Comparison of ENCODE assay signal across 17 cellular contexts in the genomic region with DNA sequence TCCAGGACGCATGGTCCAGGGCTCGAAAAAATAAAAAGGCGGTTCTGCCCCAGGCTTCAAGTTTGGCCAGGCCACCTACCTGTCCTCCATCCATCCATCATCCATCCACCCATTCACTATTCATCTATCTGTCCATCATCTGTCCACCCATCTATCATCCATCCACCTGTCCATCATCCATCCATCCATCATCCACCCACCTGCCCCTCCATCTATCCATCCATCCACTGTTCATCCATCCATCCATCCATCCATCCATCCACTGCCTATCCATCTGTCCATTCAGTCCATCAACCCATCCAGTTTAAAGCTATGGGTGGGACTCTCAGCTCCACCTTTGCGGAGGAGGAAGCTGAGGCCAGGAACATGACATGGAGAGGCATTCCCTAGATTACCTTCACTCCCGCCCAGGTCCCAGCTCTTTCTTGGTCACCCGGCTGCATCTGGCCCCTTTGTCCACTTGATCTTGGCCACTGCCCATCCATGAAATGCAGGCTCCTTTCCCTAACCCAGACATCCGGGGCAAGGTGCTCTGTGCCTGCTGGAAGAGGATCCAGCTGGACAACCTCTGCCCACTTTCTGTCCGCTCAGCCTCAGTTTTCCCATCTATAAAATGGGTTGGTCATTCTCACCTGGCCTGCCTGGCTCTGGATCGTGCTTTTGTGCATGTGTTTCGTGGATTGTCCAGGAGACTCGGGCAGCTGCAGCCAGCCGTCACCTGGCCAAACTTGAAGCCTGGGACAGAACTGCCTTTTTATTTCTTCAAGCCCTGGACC.
A peak's percentile ranks its signal among the peaks of the same experiment; 100 is the strongest.
DNase-seq lines count a peak whose midpoint lies in the region; ATAC-seq, FAIRE-seq and TF ChIP-seq lines count a peak whose summit lies in the region.
"Had no signal": no experiment of that assay in that cellular context is flagged by ENCODE, and none has a peak within 500 bp of the region (broad histone marks: within the 10 kb centered on the region; RNA-seq: fewer than 3 reads in every experiment).

No MANE protein-coding gene starts in this region.

- in situ Hi-C loops in GM12878 (cut with MboI): no loop called here

- H3K9ac ChIP-seq in SK-N-SH (no peak overlapping the region), GM12878 (ENCODE audit: control insufficient read depth, insufficient read depth, low read length) (no peak overlapping the region), mesenchymal stem cell (ENCODE audit: low read length) (no peak overlapping the region)
- H3K9ac ChIP-seq: BLaER1 had no signal

- RAD21 ChIA-PET in GM12878 (lab: Charles Lee; ENCODE audit: unreplicated experiment): interaction anchor here (0.9 kb wide), 1 partner anchor 368 kb away, joined by 3 read pairs; no protein-coding TSS in a partner anchor

- TF ChIP-seq CTCF in SK-N-SH (IDR thresholded peaks at IDR 0.05): no peak
- TF ChIP-seq CTCF in GM12878 (IDR thresholded peaks at IDR 0.05 in 2 of 3, conservative IDR thresholded peaks at IDR 0.05 in 1 of 3; ENCODE audit: control insufficient read depth in 2 of 3, extremely low read depth in 1 of 3, insufficient read depth in 1 of 3, low read depth in 3 of 3, low read length in 3 of 3): no peak
- no peak for TF ChIP-seq CTCF in left ventricle myocardium inferior (IDR thresholded peaks at IDR 0.05; ENCODE audit: borderline replicate concordance)
- TF ChIP-seq CTCF in A673 (conservative IDR thresholded peaks at IDR 0.05; ENCODE audit: low read depth, low read length): no peak
- TF ChIP-seq CTCF in activated CD8-positive, alpha-beta T cell treated with anti-CD3 and anti-CD28 coated beads for 36 hours (IDR thresholded peaks at IDR 0.05): no peak

- H3K9me3 ChIP-seq in SK-N-SH (no peaks in the 10 kb centered on the region), GM12878 (replicated peaks; ENCODE audit: control insufficient read depth, insufficient read depth, low read length) (no peaks in the 10 kb centered on the region; the same call in 2 of the 3 replicates), mesenchymal stem cell (ENCODE audit: control insufficient read depth, low read length) (no peaks in the 10 kb centered on the region), left ventricle myocardium inferior (replicated peaks) (no peaks in the 10 kb centered on the region), A673 (ENCODE audit: low read depth, low read length, poor library complexity, severe bottlenecking) (no peaks in the 10 kb centered on the region)

- no peaks in the 10 kb centered on the region for H3K36me3 ChIP-seq in SK-N-SH (replicated peaks in 1 of 2; ENCODE audit: control insufficient read depth in 1 of 2, insufficient read depth in 2 of 2, low read length in 1 of 2)
- H3K36me3 ChIP-seq in GM12878 (ENCODE audit: control insufficient read depth in 2 of 2, insufficient read depth in 2 of 2, low read length in 1 of 2): no peaks in the 10 kb centered on the region
- no peaks in the 10 kb centered on the region for H3K36me3 ChIP-seq in mesenchymal stem cell (ENCODE audit: control insufficient read depth in 1 of 2, insufficient read depth in 2 of 2, low read depth in 1 of 2, low read length in 2 of 2)
- no peaks in the 10 kb centered on the region for H3K36me3 ChIP-seq in left ventricle myocardium inferior
- no peaks in the 10 kb centered on the region for H3K36me3 ChIP-seq in A673 (ENCODE audit: insufficient read depth, low read length, poor library complexity, severe bottlenecking)
- H3K36me3 ChIP-seq: BLaER1 had no signal

- no peak overlapping the region for H3K23ac ChIP-seq in mesenchymal stem cell (ENCODE audit: low read length in 2 of 2)

- no peak overlapping the region for H4K91ac ChIP-seq in mesenchymal stem cell (ENCODE audit: low read length)

- H2AFZ ChIP-seq in SK-N-SH (ENCODE audit: low read depth): no peak overlapping the region
- H2AFZ ChIP-seq in GM12878 (ENCODE audit: control insufficient read depth, low read depth, low read length): no peak overlapping the region
- H2AFZ ChIP-seq in mesenchymal stem cell (ENCODE audit: low read depth, low read length): no peak overlapping the region

- no peaks in the 10 kb centered on the region for H3K27me3 ChIP-seq in SK-N-SH (ENCODE audit: insufficient read depth)
- no peaks in the 10 kb centered on the region; a peak in 3 of 4 replicates for H3K27me3 ChIP-seq in GM12878 (replicated peaks in 1 of 2; ENCODE audit: control insufficient read depth in 2 of 2, insufficient read depth in 2 of 2, low read length in 1 of 2)
- H3K27me3 ChIP-seq in mesenchymal stem cell (ENCODE audit: control insufficient read depth in 1 of 2, insufficient read depth in 1 of 2, low read length in 2 of 2): no peaks in the 10 kb centered on the region
- no peaks in the 10 kb centered on the region for H3K27me3 ChIP-seq in left ventricle myocardium inferior (ENCODE audit: low read depth)
- H3K27me3 ChIP-seq in A673 (replicated peaks; ENCODE audit: insufficient read depth, low read depth, low read length, poor library complexity): no peaks in the 10 kb centered on the region
- H3K27me3 ChIP-seq: BLaER1 had no signal

- H3K27me3 Mint-ChIP-seq in activated CD8-positive, alpha-beta T cell treated with anti-CD3 and anti-CD28 coated beads for 36 hours: peaks cover 2% of the 10 kb centered on the region
- H3K27me3 Mint-ChIP-seq: CD4-positive, CD25-positive, alpha-beta regulatory T cell had no signal

- H4K8ac ChIP-seq in mesenchymal stem cell (ENCODE audit: low read length): no peak overlapping the region

- DNase-seq in SK-N-SH (no peak), GM12878 (ENCODE audit: low read depth, low spot score) (no peak), mesenchymal stem cell (no peak), left ventricle myocardium inferior (no peak), A673 (ENCODE audit: low spot score) (no peak), NK-92 (lab: John Stamatoyannopoulos, UW; ENCODE audit: unreplicated experiment) (no peak)
- no peak for DNase-seq in activated CD8-positive, alpha-beta T cell treated with anti-CD3 and anti-CD28 coated beads for 36 hours
- DNase-seq: AML-193; CD4-positive, CD25-positive, alpha-beta regulatory T cell; DMS53; GF-D8; H7; KG1 had no signal

- H3K14ac ChIP-seq in mesenchymal stem cell (ENCODE audit: low read length in 2 of 2): no peak overlapping the region

- H3K4me1 ChIP-seq in SK-N-SH (ENCODE audit: control insufficient read depth in 1 of 2, insufficient read depth in 2 of 2, low read depth in 1 of 2, low read length in 1 of 2) (peaks cover 13 to 59% of the 10 kb centered on the region in 2 experiments; a peak in 2 of 4 replicates), GM12878 (ENCODE audit: control insufficient read depth, insufficient read depth, low read length) (no peaks in the 10 kb centered on the region), mesenchymal stem cell (ENCODE audit: control insufficient read depth, insufficient read depth, low read depth, low read length) (peaks cover 12% of the 10 kb centered on the region), left ventricle myocardium inferior (peaks cover 23% of the 10 kb centered on the region), A673 (ENCODE audit: insufficient read depth, low read length, poor library complexity, severe bottlenecking) (peaks cover 38% of the 10 kb centered on the region)

- no peak overlapping the region for H2BK5ac ChIP-seq in mesenchymal stem cell (ENCODE audit: low read depth, low read length, poor library complexity, severe bottlenecking)

- POLR2A ChIA-PET in SK-N-SH (lab: Yijun Ruan, JAX) (interaction anchor here (0.6 to 2.4 kb wide), 11 partner anchors 12 to 522 kb away, joined by 3 to 8 read pairs (median 5); no protein-coding TSS in a partner anchor), GM12878 (lab: Charles Lee) (no interaction called here), A673 (lab: Charles Lee; ENCODE audit: low non-redundant PET) (no interaction called here)
- POLR2A ChIA-PET in activated CD8-positive, alpha-beta T cell treated with anti-CD3 and anti-CD28 coated beads for 36 hours (lab: Charles Lee): no interaction called here

- no peaks in the 10 kb centered on the region for H3K9me2 ChIP-seq in SK-N-SH

- TF ChIP-seq EP300 in SK-N-SH (IDR thresholded peaks at IDR 0.05; ENCODE audit: borderline replicate concordance in 1 of 2, low read depth in 1 of 2, low read length in 1 of 2): no peak
- TF ChIP-seq EP300 in GM12878 (IDR thresholded peaks at IDR 0.05; ENCODE audit: borderline replicate concordance in 1 of 2, control insufficient read depth in 1 of 2, low read depth in 2 of 2, low read length in 2 of 2): no peak

- no peaks in the 10 kb centered on the region for H3K4me1 Mint-ChIP-seq in activated CD8-positive, alpha-beta T cell treated with anti-CD3 and anti-CD28 coated beads for 36 hours (ENCODE audit: low read depth)

- no peak for TF ChIP-seq POLR2A in GM12878 (IDR thresholded peaks at IDR 0.05; ENCODE audit: low read depth, low read length)

- ATAC-seq in SK-N-SH treated with all-trans-retinoic acid at 6 μM for 48 hours (no peak), GM12878 (no peak)
- no peak for ATAC-seq in activated CD8-positive, alpha-beta T cell treated with anti-CD3 and anti-CD28 coated beads for 36 hours

- SMC1A ChIA-PET in GM12878 (lab: Charles Lee; ENCODE audit: uncharacterized antibody, unreplicated experiment): no interaction called here

- H2BK15ac ChIP-seq in mesenchymal stem cell (ENCODE audit: low read depth, poor library complexity, severe bottlenecking): no peak overlapping the region

- intact Hi-C loops in GM12878 (cut with micrococcal nuclease; ENCODE audit: unreplicated experiment) (no loop called here), left ventricle myocardium inferior (cut with micrococcal nuclease) (no loop called here), A673 (cut with micrococcal nuclease; ENCODE audit: unreplicated experiment) (no loop called here)
- intact Hi-C loops in activated CD8-positive, alpha-beta T cell treated with anti-CD3 and anti-CD28 coated beads for 36 hours (cut with micrococcal nuclease): no loop called here

- peak overlapping the region; percentile 7 to 87 for H2BK12ac ChIP-seq in mesenchymal stem cell (ENCODE audit: low read length in 2 of 2)

- peak overlapping the region in 1 of 2 experiments; percentile 32 for H3K4ac ChIP-seq in mesenchymal stem cell (ENCODE audit: low read depth in 1 of 2, low read length in 2 of 2)

- no peak overlapping the region for H2BK120ac ChIP-seq in mesenchymal stem cell (ENCODE audit: low read depth, low read length)

- FAIRE-seq in GM12878 (lab: Jason Lieb, UNC): no peak
- FAIRE-seq: GM18507 had no signal

- peak overlapping the region in 1 of 2 experiments; percentile 21 for H3K18ac ChIP-seq in mesenchymal stem cell (ENCODE audit: low read depth in 1 of 2, low read length in 2 of 2)

- no peaks in the 10 kb centered on the region for H3K36me3 Mint-ChIP-seq in activated CD8-positive, alpha-beta T cell treated with anti-CD3 and anti-CD28 coated beads for 36 hours (ENCODE audit: low read depth)
- H3K36me3 Mint-ChIP-seq: CD4-positive, CD25-positive, alpha-beta regulatory T cell had no signal

- H3K4me2 ChIP-seq in SK-N-SH (no peak overlapping the region), GM12878 (ENCODE audit: control insufficient read depth, insufficient read depth) (no peak overlapping the region), mesenchymal stem cell (ENCODE audit: low read length, poor library complexity, severe bottlenecking) (no peak overlapping the region)
- H3K4me2 ChIP-seq: BLaER1 had no signal

- H3K4me3 Mint-ChIP-seq in activated CD8-positive, alpha-beta T cell treated with anti-CD3 and anti-CD28 coated beads for 36 hours: no peak overlapping the region
- H3K4me3 Mint-ChIP-seq: CD4-positive, CD25-positive, alpha-beta regulatory T cell had no signal

- H3K9me3 Mint-ChIP-seq in activated CD8-positive, alpha-beta T cell treated with anti-CD3 and anti-CD28 coated beads for 36 hours: peaks cover 5% of the 10 kb centered on the region

- H3K79me2 ChIP-seq in SK-N-SH (ENCODE audit: insufficient read depth) (no peaks in the 10 kb centered on the region), GM12878 (ENCODE audit: control insufficient read depth, insufficient read depth, low read length) (no peaks in the 10 kb centered on the region)

- 92% methylated on average over 12 of the region's 12 CpGs for WGBS in SK-N-SH (ENCODE audit: low lambda C conversion rate)
- WGBS in GM12878 (ENCODE audit: insufficient coverage, insufficient replicate concordance, low lambda C conversion rate, missing lambda C conversion rate): 28% methylated on average over 12 of the region's 12 CpGs
- WGBS in mesenchymal stem cell: 97% methylated on average over 12 of the region's 12 CpGs

- BruUV-seq in GM12878 (replicated peaks; lab: Mats Ljungman, UMichigan): no TSS peak
- no TSS peak for BruUV-seq in A673 (replicated peaks; lab: Mats Ljungman, UMichigan)

- no peak overlapping the region for H3K27ac Mint-ChIP-seq in activated CD8-positive, alpha-beta T cell treated with anti-CD3 and anti-CD28 coated beads for 36 hours

- H2AK5ac ChIP-seq in mesenchymal stem cell (ENCODE audit: low read length, severe bottlenecking): no peak overlapping the region

- CTCF ChIA-PET in SK-N-SH (lab: Yijun Ruan, JAX): interaction anchor here (0.6 to 6.2 kb wide), 37 partner anchors 10 to 275 kb away, joined by 3 to 37 read pairs (median 5); no protein-coding TSS in a partner anchor
- CTCF ChIA-PET in GM12878 (lab: Yijun Ruan, JAX): interaction anchor here (1.4 kb wide), 1 partner anchor 73 kb away, joined by 3 read pairs; no protein-coding TSS in a partner anchor
- CTCF ChIA-PET in A673 (lab: Charles Lee): interaction anchor here (1.0 kb wide), 1 partner anchor 268 kb away, joined by 3 read pairs; no protein-coding TSS in a partner anchor
- CTCF ChIA-PET in activated CD8-positive, alpha-beta T cell treated with anti-CD3 and anti-CD28 coated beads for 36 hours (lab: Charles Lee): interaction anchor here (1.0 to 1.9 kb wide), 4 partner anchors 13 to 45 kb away, joined by 3 to 8 read pairs (median 3); no protein-coding TSS in a partner anchor

- peaks cover 22% of the 10 kb centered on the region for H3K79me1 ChIP-seq in mesenchymal stem cell (replicated peaks; ENCODE audit: low read length, poor library complexity, severe bottlenecking)

- no peak for TF ChIP-seq RAD21 in SK-N-SH (IDR thresholded peaks at IDR 0.05; ENCODE audit: low read length)
- TF ChIP-seq RAD21 in GM12878 (IDR thresholded peaks at IDR 0.05; ENCODE audit: insufficient read depth, low read depth, low read length): no peak

- H3K4me3 ChIP-seq in SK-N-SH (ENCODE audit: low read depth in 2 of 2, low read length in 1 of 2): no peak overlapping the region
- H3K4me3 ChIP-seq in GM12878: no peak overlapping the region
- H3K4me3 ChIP-seq in mesenchymal stem cell (ENCODE audit: insufficient read depth in 1 of 2, low read depth in 1 of 2, low read length in 2 of 2): no peak overlapping the region
- H3K4me3 ChIP-seq in left ventricle myocardium inferior: no peak overlapping the region
- no peak overlapping the region for H3K4me3 ChIP-seq in A673 (ENCODE audit: low read depth, low read length, poor library complexity, severe bottlenecking)
- H3K4me3 ChIP-seq: BLaER1 had no signal

- H3F3A ChIP-seq in SK-N-SH (replicated peaks; ENCODE audit: insufficient read depth): peaks cover 12% of the 10 kb centered on the region

- peaks cover 8% of the 10 kb centered on the region for H4K20me1 ChIP-seq in SK-N-SH (ENCODE audit: insufficient read depth)
- H4K20me1 ChIP-seq in GM12878 (ENCODE audit: control insufficient read depth, insufficient read depth): no peaks in the 10 kb centered on the region
- H4K20me1 ChIP-seq: BLaER1 had no signal

- H3K27ac ChIP-seq in SK-N-SH (ENCODE audit: low read depth in 2 of 2, low read length in 1 of 2): peak overlapping the region in 1 of 2 experiments; percentile 97; a peak in 2 of 4 replicates
- no peak overlapping the region for H3K27ac ChIP-seq in GM12878 (ENCODE audit: control insufficient read depth, insufficient read depth)
- no peak overlapping the region for H3K27ac ChIP-seq in mesenchymal stem cell (ENCODE audit: low read length, poor library complexity, severe bottlenecking)
- H3K27ac ChIP-seq in left ventricle myocardium inferior (replicated peaks): no peak overlapping the region
- no peak overlapping the region for H3K27ac ChIP-seq in A673 (ENCODE audit: low read depth, low read length, poor library complexity, severe bottlenecking)
- H3K27ac ChIP-seq: 22Rv1, BLaER1 had no signal
